In genomic region chr10:97454330-97455036, GRCh38 we compare ENCODE assay signal across 9 cellular contexts. TPM values are rescaled to one million over a fixed set of nuclear protein-coding genes. Genes with fewer than 3 reads are reported as not detected.
DNase-seq lines count a peak whose midpoint lies in the region; ATAC-seq and TF ChIP-seq lines count a peak whose summit lies in the region.
"Had no signal": no experiment of that assay in that cellular context is flagged by ENCODE, and none has a peak within 500 bp of the region (broad histone marks: within the 10 kb centered on the region; RNA-seq: fewer than 3 reads in every experiment).

No MANE protein-coding gene starts in this region.

- H3K4me1 Mint-ChIP-seq in WTC11 (no peaks in the 10 kb centered on the region), nephron progenitor cell (peaks cover 10% of the 10 kb centered on the region)
- H3K4me1 Mint-ChIP-seq in dendritic cell treated with granulocyte-macrophage colony-stimulating factor and Interleukin-4, amounts not matched to agents 40 ng/mL and 50 ng/mL, for 4 days (ENCODE audit: low read depth): no peaks in the 10 kb centered on the region

- no peak for TF ChIP-seq CTCF in WTC11 (IDR thresholded peaks at IDR 0.05)
- TF ChIP-seq CTCF in nephron progenitor cell (IDR thresholded peaks at IDR 0.05): no peak

- H3K27me3 Mint-ChIP-seq in WTC11 (ENCODE audit: low read depth) (no peaks in the 10 kb centered on the region), nephron progenitor cell (ENCODE audit: low read depth, poor library complexity) (peaks cover 6% of the 10 kb centered on the region)
- no peaks in the 10 kb centered on the region for H3K27me3 Mint-ChIP-seq in dendritic cell treated with granulocyte-macrophage colony-stimulating factor and Interleukin-4, amounts not matched to agents 40 ng/mL and 50 ng/mL, for 4 days

- intact Hi-C loops in dendritic cell treated with granulocyte-macrophage colony-stimulating factor and Interleukin-4, amounts not matched to agents 40 ng/mL and 50 ng/mL, for 4 days (cut with micrococcal nuclease): no loop called here

- H3K4me3 Mint-ChIP-seq in WTC11 (no peak overlapping the region), nephron progenitor cell (no peak overlapping the region)
- no peak overlapping the region for H3K4me3 Mint-ChIP-seq in dendritic cell treated with granulocyte-macrophage colony-stimulating factor and Interleukin-4, amounts not matched to agents 40 ng/mL and 50 ng/mL, for 4 days

- DNase-seq in EH (ENCODE audit: low read depth) (peak; percentile 30), WTC11 (ENCODE audit: low spot score) (no peak), nephron progenitor cell (no peak), SW 1271 (lab: John Stamatoyannopoulos, UW) (no peak), RPMI8226 (no peak), NCI-H524 treated with DMSO at 0.1 percent for 48 hours (lab: John Stamatoyannopoulos, UW) (no peak)
- DNase-seq: GOT3 had no signal

- H3K27ac Mint-ChIP-seq in WTC11 (peak overlapping the region; percentile 53; the same call in 1 of the 2 replicates), nephron progenitor cell (peak overlapping the region; percentile 73)
- H3K27ac Mint-ChIP-seq in dendritic cell treated with granulocyte-macrophage colony-stimulating factor and Interleukin-4, amounts not matched to agents 40 ng/mL and 50 ng/mL, for 4 days: peak overlapping the region; percentile 8

- POLR2A ChIA-PET in WTC11 (lab: Charles Lee): interaction anchor here (1.1 to 1.2 kb wide), 2 partner anchors 20 to 27 kb away, joined by 3 read pairs; no protein-coding TSS in a partner anchor

- H3K36me3 Mint-ChIP-seq in WTC11: peaks cover 59% of the 10 kb centered on the region
- H3K36me3 Mint-ChIP-seq in dendritic cell treated with granulocyte-macrophage colony-stimulating factor and Interleukin-4, amounts not matched to agents 40 ng/mL and 50 ng/mL, for 4 days (ENCODE audit: low read depth): peaks cover 91% of the 10 kb centered on the region
- peaks cover 64% of the 10 kb centered on the region for H3K36me3 Mint-ChIP-seq in nephron progenitor cell (ENCODE audit: low read depth)

- 0 out of 2 replicates have a peak, but pooled peaks cover 5% of the 10 kb centered on the region for H3K9me3 Mint-ChIP-seq in WTC11
- no peaks in the 10 kb centered on the region for H3K9me3 Mint-ChIP-seq in dendritic cell treated with granulocyte-macrophage colony-stimulating factor and Interleukin-4, amounts not matched to agents 40 ng/mL and 50 ng/mL, for 4 days
- no peaks in the 10 kb centered on the region for H3K9me3 Mint-ChIP-seq in nephron progenitor cell

- CTCF ChIA-PET in WTC11 (lab: Charles Lee): interaction anchor here (2.0 kb wide), 1 partner anchor 10 kb away, joined by 6 read pairs; no protein-coding TSS in a partner anchor

- ATAC-seq in WTC11 (no peak), GM19328 (IDR thresholded peaks at IDR 0.05; ENCODE audit: unreplicated experiment) (no peak)

TF ChIP-seq in WTC11, 78 proteins besides CTCF, POLR2A, EP300 and RAD21:
- TF ChIP-seq AFF4 (CRISPR knock-in tag; IDR thresholded peaks at IDR 0.05; ENCODE audit: borderline replicate concordance): no peak
- TF ChIP-seq ZNF423 (CRISPR knock-in tag; IDR thresholded peaks at IDR 0.05): no peak
- TF ChIP-seq ERG (CRISPR knock-in tag; IDR thresholded peaks at IDR 0.05): no peak
- no peak for TF ChIP-seq USF1 (CRISPR knock-in tag; IDR thresholded peaks at IDR 0.05)
- TF ChIP-seq ZNF138 (CRISPR knock-in tag; conservative IDR thresholded peaks at IDR 0.05): no peak
- no peak for TF ChIP-seq PRRX2 (CRISPR knock-in tag; IDR thresholded peaks at IDR 0.05)
- TF ChIP-seq ZBTB21 (CRISPR knock-in tag; IDR thresholded peaks at IDR 0.05; ENCODE audit: borderline replicate concordance): no peak
- no peak for TF ChIP-seq NFATC4 (CRISPR knock-in tag; IDR thresholded peaks at IDR 0.05)
- TF ChIP-seq NFE2L1 (CRISPR knock-in tag; IDR thresholded peaks at IDR 0.05): no peak
- TF ChIP-seq ATF3 (CRISPR knock-in tag; conservative IDR thresholded peaks at IDR 0.05): no peak
- no peak for TF ChIP-seq IRF2 (CRISPR knock-in tag; IDR thresholded peaks at IDR 0.05; ENCODE audit: borderline replicate concordance, low read depth)

RNA-seq across cellular contexts. Expression of gene ZDHHC16, which starts 8.5 kb away (rescaled TPM):
- 39.6 to 44.4 TPM (median 44.0 TPM) in 3 replicates for total RNA-seq in WTC11 (2021)

RNA-seq across cellular contexts. Expression of gene EXOSC1, which starts 8.7 kb away (rescaled TPM):
- total RNA-seq in WTC11 (2021): 48.4 to 53.7 TPM (median 50.0 TPM) in 3 replicates

RNA-seq across cellular contexts. Expression of gene PGAM1, which starts 28.5 kb away (rescaled TPM):
- total RNA-seq in WTC11 (2021): 833 to 990 TPM (median 989 TPM) in 3 replicates

RNA-seq across cellular contexts. Expression of gene MMS19, which starts 43.7 kb away (rescaled TPM):
- total RNA-seq in WTC11 (2021): 135 to 153 TPM (median 141 TPM) in 3 replicates

RNA-seq across cellular contexts. Expression of gene UBTD1, which starts 44.2 kb away (rescaled TPM):
- 29.1 to 35.7 TPM (median 31.2 TPM) in 3 replicates for total RNA-seq in WTC11 (2021)

Comparison
In these comparisons a context has a peak if more than half of its experiments do, and no peak if none do; other contexts are left out.
1. H3K27ac Mint-ChIP-seq: peak in every context shown above with its lines; median percentile 73 in nephron progenitor cell; 53 in WTC11; 8 in dendritic cell treated with granulocyte-macrophage colony-stimulating factor and Interleukin-4, amounts not matched to agents 40 ng/mL and 50 ng/mL, for 4 days.